21 cellular contexts compared by ENCODE assay signal in genomic region chr2:23699526-23699925, GRCh38.
DNase-seq lines count a peak whose midpoint lies in the region; ATAC-seq and TF ChIP-seq lines count a peak whose summit lies in the region.
"Had no signal": no experiment of that assay in that cellular context is flagged by ENCODE, and none has a peak within 500 bp of the region (broad histone marks: within the 10 kb centered on the region; RNA-seq: fewer than 3 reads in every experiment).

No MANE protein-coding gene starts in this region.

- peaks cover 18 to 80% (median 41%) of the 10 kb centered on the region in 4 donors for H3K36me3 ChIP-seq in esophagus muscularis mucosa
- H3K36me3 ChIP-seq in trophoblast cell (ENCODE audit: control insufficient read depth in 1 of 2, insufficient read depth in 2 of 2, low read length in 2 of 2): peaks cover 29 to 48% of the 10 kb centered on the region in 2 experiments

- no peak overlapping the region for H3K18ac ChIP-seq in trophoblast cell (ENCODE audit: low read length)

- no peak overlapping the region for H3K4me2 ChIP-seq in trophoblast cell (ENCODE audit: low read length)

- H3K9ac ChIP-seq in trophoblast cell (ENCODE audit: low read length): no peak overlapping the region

- H2AFZ ChIP-seq in trophoblast cell (ENCODE audit: insufficient read depth, low read length, poor library complexity): no peak overlapping the region

- WGBS in esophagus muscularis mucosa: 94% methylated on average over 5 of the region's 5 CpGs
- no CpG with 5 or more reads among the region's 5 CpGs for WGBS in trophoblast cell (ENCODE audit: extremely low coverage, insufficient coverage, insufficient read length)

- no peaks in the 10 kb centered on the region for H3K79me2 ChIP-seq in trophoblast cell (ENCODE audit: control insufficient read depth, insufficient read depth, low read length, poor library complexity)

- H4K91ac ChIP-seq in trophoblast cell (ENCODE audit: low read depth, low read length): no peak overlapping the region

- intact Hi-C loops in esophagus muscularis mucosa (cut with DNase I): no loop called here

- no peak for TF ChIP-seq CTCF in esophagus muscularis mucosa (IDR thresholded peaks at IDR 0.05)
- TF ChIP-seq CTCF in type B pancreatic cell (conservative IDR thresholded peaks at IDR 0.05): no peak

- no peak for ATAC-seq in activated naive CD4-positive, alpha-beta T cell treated with anti-CD3 and anti-CD28 coated beads, Interleukin-2, amount 50 U/mL, for 72 hours
- ATAC-seq in GM21717 (IDR thresholded peaks at IDR 0.05; ENCODE audit: unreplicated experiment) (no peak), HG02759 (IDR thresholded peaks at IDR 0.05; ENCODE audit: unreplicated experiment) (no peak)
- ATAC-seq: PC-3 had no signal

- no peak overlapping the region for H3K14ac ChIP-seq in trophoblast cell (ENCODE audit: low read length)

- H3K9me3 ChIP-seq in esophagus muscularis mucosa (no peaks in the 10 kb centered on the region), trophoblast cell (ENCODE audit: insufficient read depth, low read depth, low read length) (peaks cover 11% of the 10 kb centered on the region)

- no peaks in the 10 kb centered on the region for H3K9me3 Mint-ChIP-seq in activated naive CD4-positive, alpha-beta T cell treated with anti-CD3 and anti-CD28 coated beads, Interleukin-2, amount 50 U/mL, for 72 hours
- H3K9me3 Mint-ChIP-seq in type B pancreatic cell: peaks cover 6% of the 10 kb centered on the region
- H3K9me3 Mint-ChIP-seq: CD4-positive, alpha-beta T cell; IgD-negative memory B cell had no signal

- H3K27me3 ChIP-seq in esophagus muscularis mucosa: no peaks in the 10 kb centered on the region
- H3K27me3 ChIP-seq in trophoblast cell (ENCODE audit: insufficient read depth, low read length): no peaks in the 10 kb centered on the region

- peak overlapping the region; percentile 41 to 62 (median 47) for H3K27ac ChIP-seq in esophagus muscularis mucosa (replicated peaks in 1 of 4)
- no peak overlapping the region for H3K27ac ChIP-seq in trophoblast cell (ENCODE audit: low read depth, low read length)
- H3K27ac ChIP-seq: 22Rv1, RWPE1 had no signal

- no peak overlapping the region for H2BK5ac ChIP-seq in trophoblast cell (ENCODE audit: low read depth, low read length, poor library complexity)

- H3K79me1 ChIP-seq in trophoblast cell (ENCODE audit: low read length): no peaks in the 10 kb centered on the region

- no peak overlapping the region for H3K4me3 Mint-ChIP-seq in type B pancreatic cell
- H3K4me3 Mint-ChIP-seq: B cell; CD4-positive, alpha-beta T cell; IgD-negative memory B cell had no signal

- no peak overlapping the region for H4K12ac ChIP-seq in trophoblast cell (ENCODE audit: low read depth, low read length)

- no peak overlapping the region for H2BK120ac ChIP-seq in trophoblast cell (ENCODE audit: insufficient read depth, low read length, poor library complexity)

- peaks cover 9% of the 10 kb centered on the region for H3K4me1 Mint-ChIP-seq in type B pancreatic cell (ENCODE audit: unreplicated experiment)
- H3K4me1 Mint-ChIP-seq: B cell had no signal

- H3K4me3 ChIP-seq in esophagus muscularis mucosa: no peak overlapping the region
- H3K4me3 ChIP-seq in trophoblast cell (ENCODE audit: low read depth, low read length): no peak overlapping the region

- H3K36me3 Mint-ChIP-seq in activated naive CD4-positive, alpha-beta T cell treated with anti-CD3 and anti-CD28 coated beads, Interleukin-2, amount 50 U/mL, for 72 hours: peaks cover 0 to 7% of the 10 kb centered on the region in 2 donors
- peaks cover 45% of the 10 kb centered on the region for H3K36me3 Mint-ChIP-seq in type B pancreatic cell

- peak overlapping the region; percentile 17 for H3K23ac ChIP-seq in trophoblast cell (ENCODE audit: low read length)

- H2BK12ac ChIP-seq in trophoblast cell (ENCODE audit: low read length): no peak overlapping the region

- H3K27ac Mint-ChIP-seq in activated naive CD4-positive, alpha-beta T cell treated with anti-CD3 and anti-CD28 coated beads, Interleukin-2, amount 50 U/mL, for 72 hours: peak overlapping the region; percentile 17 to 23
- peak overlapping the region; percentile 19 for H3K27ac Mint-ChIP-seq in type B pancreatic cell
- H3K27ac Mint-ChIP-seq: B cell; CD4-positive, alpha-beta T cell; IgD-negative memory B cell had no signal

- no peak for TF ChIP-seq POLR2A in esophagus muscularis mucosa (IDR thresholded peaks at IDR 0.05; ENCODE audit: low read depth)

- no peak for TF ChIP-seq EP300 in esophagus muscularis mucosa (IDR thresholded peaks at IDR 0.05)

- H3K27me3 Mint-ChIP-seq in type B pancreatic cell: no peaks in the 10 kb centered on the region
- H3K27me3 Mint-ChIP-seq: B cell; CD4-positive, alpha-beta T cell; IgD-negative memory B cell had no signal

- no peak overlapping the region for H4K8ac ChIP-seq in trophoblast cell (ENCODE audit: low read depth, low read length)

- peak in 1 of 2 donors; percentile 23 for DNase-seq in activated naive CD4-positive, alpha-beta T cell treated with anti-CD3 and anti-CD28 coated beads, Interleukin-2, amount 50 U/mL, for 72 hours (ENCODE audit: low spot score in 2 of 2)
- DNase-seq in activated naive CD4-positive, alpha-beta T cell treated with anti-CD3 and anti-CD28 coated beads, Interleukin-2, amount 50 U/mL, for 16 hours: no peak
- no peak for DNase-seq in esophagus muscularis mucosa (ENCODE audit: extremely low spot score)
- DNase-seq in trophoblast cell: no peak
- DNase-seq in type B pancreatic cell (ENCODE audit: extremely low spot score, unreplicated experiment): peak; percentile 34
- DNase-seq in NCI-H2227 treated with DMSO at 0.1 percent for 48 hours (lab: John Stamatoyannopoulos, UW): no peak
- DNase-seq: CD4-positive, alpha-beta T cell; EL; H7; NCI-H1436; NCI-H2029 treated with DMSO at 0.1 percent for 48 hours; NCI-H2171 treated with DMSO at 0.1 percent for 48 hours; NCI-H510A; NCI-H82; PC-3 had no signal

- no peak overlapping the region for H2AK5ac ChIP-seq in trophoblast cell (ENCODE audit: low read length)

- H3K4me1 ChIP-seq in esophagus muscularis mucosa: peaks cover 0 to 31% (median 25%) of the 10 kb centered on the region in 4 donors
- H3K4me1 ChIP-seq in trophoblast cell (ENCODE audit: control insufficient read depth in 1 of 2, insufficient read depth in 2 of 2, low read length in 2 of 2): no peaks in the 10 kb centered on the region

- no peak overlapping the region for H3K4ac ChIP-seq in trophoblast cell (ENCODE audit: low read depth, low read length)
